Comparison of ENCODE assay signal across 1 cellular context in genomic region chr15:35061171-35062163, GRCh38.
TF ChIP-seq lines count a peak whose summit lies in the region.

No MANE protein-coding gene starts in this region.

TF ChIP-seq in SK-N-SH, 30 proteins besides CTCF, POLR2A, EP300 and RAD21 (continued from another document):
- TF ChIP-seq, protein P1, sequence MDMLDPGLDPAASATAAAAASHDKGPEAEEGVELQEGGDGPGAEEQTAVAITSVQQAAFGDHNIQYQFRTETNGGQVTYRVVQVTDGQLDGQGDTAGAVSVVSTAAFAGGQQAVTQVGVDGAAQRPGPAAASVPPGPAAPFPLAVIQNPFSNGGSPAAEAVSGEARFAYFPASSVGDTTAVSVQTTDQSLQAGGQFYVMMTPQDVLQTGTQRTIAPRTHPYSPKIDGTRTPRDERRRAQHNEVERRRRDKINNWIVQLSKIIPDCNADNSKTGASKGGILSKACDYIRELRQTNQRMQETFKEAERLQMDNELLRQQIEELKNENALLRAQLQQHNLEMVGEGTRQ (IDR thresholded peaks at IDR 0.05; ENCODE audit: borderline replicate concordance, low read depth, low read length): no peak
- TF ChIP-seq, protein P2, sequence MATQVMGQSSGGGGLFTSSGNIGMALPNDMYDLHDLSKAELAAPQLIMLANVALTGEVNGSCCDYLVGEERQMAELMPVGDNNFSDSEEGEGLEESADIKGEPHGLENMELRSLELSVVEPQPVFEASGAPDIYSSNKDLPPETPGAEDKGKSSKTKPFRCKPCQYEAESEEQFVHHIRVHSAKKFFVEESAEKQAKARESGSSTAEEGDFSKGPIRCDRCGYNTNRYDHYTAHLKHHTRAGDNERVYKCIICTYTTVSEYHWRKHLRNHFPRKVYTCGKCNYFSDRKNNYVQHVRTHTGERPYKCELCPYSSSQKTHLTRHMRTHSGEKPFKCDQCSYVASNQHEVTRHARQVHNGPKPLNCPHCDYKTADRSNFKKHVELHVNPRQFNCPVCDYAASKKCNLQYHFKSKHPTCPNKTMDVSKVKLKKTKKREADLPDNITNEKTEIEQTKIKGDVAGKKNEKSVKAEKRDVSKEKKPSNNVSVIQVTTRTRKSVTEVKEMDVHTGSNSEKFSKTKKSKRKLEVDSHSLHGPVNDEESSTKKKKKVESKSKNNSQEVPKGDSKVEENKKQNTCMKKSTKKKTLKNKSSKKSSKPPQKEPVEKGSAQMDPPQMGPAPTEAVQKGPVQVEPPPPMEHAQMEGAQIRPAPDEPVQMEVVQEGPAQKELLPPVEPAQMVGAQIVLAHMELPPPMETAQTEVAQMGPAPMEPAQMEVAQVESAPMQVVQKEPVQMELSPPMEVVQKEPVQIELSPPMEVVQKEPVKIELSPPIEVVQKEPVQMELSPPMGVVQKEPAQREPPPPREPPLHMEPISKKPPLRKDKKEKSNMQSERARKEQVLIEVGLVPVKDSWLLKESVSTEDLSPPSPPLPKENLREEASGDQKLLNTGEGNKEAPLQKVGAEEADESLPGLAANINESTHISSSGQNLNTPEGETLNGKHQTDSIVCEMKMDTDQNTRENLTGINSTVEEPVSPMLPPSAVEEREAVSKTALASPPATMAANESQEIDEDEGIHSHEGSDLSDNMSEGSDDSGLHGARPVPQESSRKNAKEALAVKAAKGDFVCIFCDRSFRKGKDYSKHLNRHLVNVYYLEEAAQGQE (IDR thresholded peaks at IDR 0.05; ENCODE audit: low read depth, low read length): no peak
- no peak for TF ChIP-seq FOXJ3 (CRISPR knock-in tag; IDR thresholded peaks at IDR 0.05)
- no peak for TF ChIP-seq SMC3 (IDR thresholded peaks at IDR 0.05; ENCODE audit: low read depth, low read length)
- TF ChIP-seq, protein P3, sequence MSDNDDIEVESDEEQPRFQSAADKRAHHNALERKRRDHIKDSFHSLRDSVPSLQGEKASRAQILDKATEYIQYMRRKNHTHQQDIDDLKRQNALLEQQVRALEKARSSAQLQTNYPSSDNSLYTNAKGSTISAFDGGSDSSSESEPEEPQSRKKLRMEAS (IDR thresholded peaks at IDR 0.05; ENCODE audit: low read depth): no peak
- no peak for TF ChIP-seq TEAD4 (IDR thresholded peaks at IDR 0.05; ENCODE audit: borderline replicate concordance, insufficient read depth)
